16 cellular contexts compared by ENCODE assay signal in genomic region chr6:5333653-5334052, GRCh38.
DNase-seq lines count a peak whose midpoint lies in the region; ATAC-seq and TF ChIP-seq lines count a peak whose summit lies in the region.
"Had no signal": no experiment of that assay in that cellular context is flagged by ENCODE, and none has a peak within 500 bp of the region (broad histone marks: within the 10 kb centered on the region; RNA-seq: fewer than 3 reads in every experiment).

No MANE protein-coding gene starts in this region.

- peaks cover 7% of the 10 kb centered on the region for H3K79me2 ChIP-seq in osteoblast (ENCODE audit: insufficient read depth, low read length)

- no peaks in the 10 kb centered on the region for H3K27me3 ChIP-seq in osteoblast (ENCODE audit: insufficient read depth, low read length)
- H3K27me3 ChIP-seq: gastrocnemius medialis, left lung, pancreas had no signal

- no peaks in the 10 kb centered on the region for H3K9me3 ChIP-seq in osteoblast (ENCODE audit: low read depth, low read length)
- H3K9me3 ChIP-seq: Caco-2, gastrocnemius medialis, left lung, pancreas had no signal

- no peak overlapping the region for H3K4me2 ChIP-seq in osteoblast (ENCODE audit: insufficient read depth, low read length)

- in situ Hi-C loops in astrocyte of the spinal cord (cut with HindIII; ENCODE audit: low sequenced_read_pairs) = no loop called here

- DNase-seq in Daoy (ENCODE audit: low read depth) = peak; percentile 9
- DNase-seq in NCI-H2081 treated with DMSO at 0.1 percent for 48 hours (lab: John Stamatoyannopoulos, UW) = peak; percentile 72
- peak; percentile 30 for DNase-seq in astrocyte of the spinal cord (ENCODE audit: low read depth, low spot score)
- DNase-seq in lung microvascular endothelial cell (ENCODE audit: low read depth in 2 of 2) = peak; percentile 46 to 51
- no peak for DNase-seq in MV-4-11 (lab: John Stamatoyannopoulos, UW)
- no peak for DNase-seq in NCI-H187 treated with DMSO at 0.1 percent for 48 hours (lab: John Stamatoyannopoulos, UW)
- no peak for DNase-seq in osteoblast (ENCODE audit: insufficient read length, low spot score, missing footprints)
- DNase-seq: activated CD4-positive, alpha-beta T cell treated with anti-CD3 and anti-CD28 coated beads, Interleukin-2, amount 10 ng/mL, durations not matched to agents 24 days and 14 days; Caco-2; gastrocnemius medialis; left lung; NCI-H82; pancreas; stimulated activated CD4-positive, alpha-beta T cell treated with anti-CD3 and anti-CD28 coated beads, Interleukin-4, amount 100 ng/mL, for 24 hours; stimulated activated naive CD8-positive, alpha-beta T cell treated with anti-CD3 and anti-CD28 coated beads, Interleukin-15, amount 100 ng/mL, for 72 hours had no signal

- no peak overlapping the region for H2AFZ ChIP-seq in osteoblast (ENCODE audit: low read length)

- peaks cover 7% of the 10 kb centered on the region for H3K4me1 ChIP-seq in osteoblast (ENCODE audit: insufficient read depth, low read length)
- H3K4me1 ChIP-seq: Caco-2, left lung had no signal

- TF ChIP-seq CTCF in astrocyte of the spinal cord (IDR thresholded peaks at IDR 0.05; ENCODE audit: low read depth, low read length) = no peak
- no peak for TF ChIP-seq CTCF in osteoblast (IDR thresholded peaks at IDR 0.05; ENCODE audit: extremely low read depth, low read depth, low read length)

- no peaks in the 10 kb centered on the region for H3K36me3 ChIP-seq in osteoblast (ENCODE audit: insufficient read depth, low read length)
- H3K36me3 ChIP-seq: gastrocnemius medialis, left lung, pancreas had no signal

- H3K27ac ChIP-seq in osteoblast (ENCODE audit: low read depth, low read length) = no peak overlapping the region
- H3K27ac ChIP-seq: gastrocnemius medialis, left lung, pancreas had no signal

- peaks cover 6% of the 10 kb centered on the region for H4K20me1 ChIP-seq in osteoblast (ENCODE audit: insufficient read depth, low read length)

- no peak overlapping the region for H3K4me3 ChIP-seq in astrocyte of the spinal cord (ENCODE audit: low read depth, low read length)
- no peak overlapping the region for H3K4me3 ChIP-seq in osteoblast (ENCODE audit: insufficient read depth, low read length)
- H3K4me3 ChIP-seq: gastrocnemius medialis, left lung, pancreas had no signal

- no peak for ATAC-seq in HG02623 (IDR thresholded peaks at IDR 0.05; ENCODE audit: unreplicated experiment)
- ATAC-seq: gastrocnemius medialis; left lung; stimulated activated naive CD8-positive, alpha-beta T cell treated with anti-CD3 and anti-CD28 coated beads, Interleukin-15, amount 100 ng/mL, for 72 hours had no signal

Comparison
In these comparisons a context has a peak if more than half of its experiments do, and no peak if none do; other contexts are left out.
1. DNase-seq: peak in Daoy (single experiment), NCI-H2081 treated with DMSO at 0.1 percent for 48 hours (single experiment), astrocyte of the spinal cord (single experiment) and lung microvascular endothelial cell (2 of 2); none in MV-4-11 (single experiment), NCI-H187 treated with DMSO at 0.1 percent for 48 hours (single experiment) and osteoblast (single experiment).